In the genomic region with DNA sequence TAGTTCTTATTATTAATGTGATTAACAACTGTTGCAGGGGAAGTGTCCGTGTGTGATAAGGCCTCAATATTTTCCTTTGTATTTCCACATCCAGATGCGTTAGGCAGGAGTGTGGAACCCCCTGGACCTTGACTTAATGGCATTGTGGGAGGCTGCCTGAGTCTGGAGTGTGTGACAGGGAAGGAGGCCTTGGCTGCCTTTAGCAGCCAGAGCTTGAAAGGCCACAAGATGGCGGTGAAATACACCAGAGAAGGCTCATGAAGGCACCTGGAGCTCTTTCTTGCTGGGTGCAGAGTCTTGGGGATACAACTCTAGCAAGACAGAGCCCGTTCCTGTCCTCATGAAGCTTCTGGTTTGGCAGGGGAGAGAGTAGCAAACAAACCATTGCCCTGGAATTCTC, we compare ENCODE assay signal across 14 cellular contexts. TPM values are rescaled to one million over a fixed set of nuclear protein-coding genes. Genes with fewer than 3 reads are reported as not detected.
A peak's percentile ranks its signal among the peaks of the same experiment; 100 is the strongest.
DNase-seq lines count a peak whose midpoint lies in the region; ATAC-seq and TF ChIP-seq lines count a peak whose summit lies in the region.
"Had no signal": no experiment of that assay in that cellular context is flagged by ENCODE, and none has a peak within 500 bp of the region (broad histone marks: within the 10 kb centered on the region; RNA-seq: fewer than 3 reads in every experiment).

No MANE protein-coding gene starts in this region.

- intact Hi-C loops in HCT116 (cut with micrococcal nuclease) (no loop called here), posterior cingulate gyrus (cut with DNase I) (loop anchor here (10.0 kb wide), 1 partner anchor 89 kb away; no protein-coding TSS in a partner anchor)

- no peaks in the 10 kb centered on the region for H3K79me2 ChIP-seq in HCT116 (ENCODE audit: insufficient read depth, low read length)

- no peak overlapping the region for H3K9ac ChIP-seq in HCT116 (ENCODE audit: low read length)

- CTCF ChIA-PET in HCT116 (lab: Charles Lee), result interaction anchor here (0.6 to 3.4 kb wide), 6 partner anchors 8 to 327 kb away, joined by 3 to 22 read pairs (median 8); no protein-coding TSS in a partner anchor

- no peak for TF ChIP-seq POLR2A in HCT116 (IDR thresholded peaks at IDR 0.05; ENCODE audit: borderline replicate concordance, extremely low read depth, insufficient read depth, insufficient read length)

- H3K36me3 ChIP-seq in HCT116 (ENCODE audit: control insufficient read depth in 1 of 2, insufficient read depth in 2 of 2, low read length in 2 of 2), result no peaks in the 10 kb centered on the region
- H3K36me3 ChIP-seq: sigmoid colon, transverse colon had no signal

- H3K27me3 ChIP-seq in HCT116 (ENCODE audit: insufficient read depth, low read length), result no peaks in the 10 kb centered on the region
- H3K27me3 ChIP-seq: sigmoid colon, transverse colon had no signal

- peak; percentile 49 for TF ChIP-seq RAD21 in HCT116 (IDR thresholded peaks at IDR 0.05; ENCODE audit: low read depth)

- no peaks in the 10 kb centered on the region for H3K9me2 ChIP-seq in HCT116 (ENCODE audit: insufficient read depth)

- H2AFZ ChIP-seq in HCT116 (ENCODE audit: low read depth, low read length, poor library complexity, severe bottlenecking), result no peak overlapping the region

- no peak overlapping the region for H3K4me2 ChIP-seq in HCT116 (ENCODE audit: low read length)

- ATAC-seq in HCT116, result peak; percentile 59; the same call in 1 of the 2 replicates
- no peak for ATAC-seq in HG03571 (IDR thresholded peaks at IDR 0.05; ENCODE audit: unreplicated experiment)

- no peak overlapping the region for H3K4me3 ChIP-seq in HCT116 (replicated peaks in 1 of 2; ENCODE audit: low read depth in 1 of 2, low read length in 2 of 2)
- H3K4me3 ChIP-seq: sigmoid colon, transverse colon had no signal

- no TSS peak for BruUV-seq in HCT116 (replicated peaks; lab: Mats Ljungman, UMichigan)

- RAD21 ChIA-PET in HCT116 (lab: Charles Lee; ENCODE audit: low non-redundant PET in 1 of 2, low total read pairs in 2 of 2, uncharacterized antibody in 2 of 2, unreplicated experiment in 2 of 2), result interaction anchor here (0.6 to 1.0 kb wide), 3 partner anchors 117 to 327 kb away, joined by 3 to 6 read pairs (median 4); no protein-coding TSS in a partner anchor

- H3K4me1 ChIP-seq in HCT116 (ENCODE audit: control insufficient read depth in 1 of 2, insufficient read depth in 2 of 2, low read length in 2 of 2), result no peaks in the 10 kb centered on the region
- H3K4me1 ChIP-seq: transverse colon had no signal

- H3K27ac ChIP-seq in HCT116 (ENCODE audit: low read depth, low read length), result no peak overlapping the region
- H3K27ac ChIP-seq: sigmoid colon, transverse colon had no signal

- peak; percentile 7 for DNase-seq in DMS114 treated with DMSO at 0.1 percent for 48 hours (lab: John Stamatoyannopoulos, UW; ENCODE audit: unreplicated experiment)
- no peak for DNase-seq in HCT116 (ENCODE audit: low read depth, low spot score)
- peak; percentile 24 for DNase-seq in SK-N-DZ (ENCODE audit: low spot score)
- DNase-seq in iPS-NIHi11 (ENCODE audit: low spot score), result peak; percentile 27
- DNase-seq in GM19240 (ENCODE audit: insufficient read length, low spot score), result no peak
- no peak for DNase-seq in posterior cingulate gyrus
- no peak for DNase-seq in central memory CD4-positive, alpha-beta T cell
- DNase-seq: activated effector memory CD4-positive, alpha-beta T cell treated with Interleukin-2 at 50 U/mL for 16 hours; cortex of kidney; NCI-H2081; SHP77; sigmoid colon; transverse colon had no signal

- POLR2A ChIA-PET in HCT116 (lab: Charles Lee), result no interaction called here

- peak; percentile 12 to 21 (median 20); a peak in 2 of 6 replicates for TF ChIP-seq CTCF in HCT116 (IDR thresholded peaks at IDR 0.05 in 2 of 3, conservative IDR thresholded peaks at IDR 0.05 in 1 of 3; ENCODE audit: borderline replicate concordance in 1 of 3, insufficient read depth in 1 of 3, low read depth in 2 of 3, low read length in 2 of 3)

- no peaks in the 10 kb centered on the region for H3K9me3 ChIP-seq in HCT116 (ENCODE audit: control insufficient read depth in 1 of 2, insufficient read depth in 1 of 2, low read depth in 1 of 2, low read length in 2 of 2)
- H3K9me3 ChIP-seq: sigmoid colon, transverse colon had no signal

- H4K20me1 ChIP-seq in HCT116 (ENCODE audit: insufficient read depth), result no peaks in the 10 kb centered on the region

TF ChIP-seq in HCT116, 20 proteins besides CTCF, POLR2A, EP300 and RAD21:
- TF ChIP-seq SRF (IDR thresholded peaks at IDR 0.05; ENCODE audit: low read depth) (no peak), FOSL1 (IDR thresholded peaks at IDR 0.05; ENCODE audit: low read depth) (no peak)

RNA-seq across cellular contexts. Expression of a gene that starts 36.9 kb away (rescaled TPM):
- total RNA-seq in HCT116 (2021; ENCODE audit: unreplicated experiment), result 86.2 TPM
- 62.4 and 86.6 TPM in 2 replicates for polyA plus RNA-seq in HCT116 (2012)
- polyA plus RNA-seq in SK-N-DZ (2014; cell fraction: cytosol; rRNA removed), result 46.8 and 941 TPM in 2 replicates
- polyA plus RNA-seq in SK-N-DZ (2014; cell fraction: nucleus; rRNA removed), result 17.1 and 20.6 TPM in 2 replicates

Comparison
In these comparisons a context has a peak if more than half of its experiments do, and no peak if none do; other contexts are left out.
1. DNase-seq: peak in DMS114 treated with DMSO at 0.1 percent for 48 hours (single experiment), SK-N-DZ (single experiment) and iPS-NIHi11 (single experiment); none in HCT116 (single experiment), GM19240 (single experiment), posterior cingulate gyrus (0 of 10) and central memory CD4-positive, alpha-beta T cell (single experiment).